In the genomic region with DNA sequence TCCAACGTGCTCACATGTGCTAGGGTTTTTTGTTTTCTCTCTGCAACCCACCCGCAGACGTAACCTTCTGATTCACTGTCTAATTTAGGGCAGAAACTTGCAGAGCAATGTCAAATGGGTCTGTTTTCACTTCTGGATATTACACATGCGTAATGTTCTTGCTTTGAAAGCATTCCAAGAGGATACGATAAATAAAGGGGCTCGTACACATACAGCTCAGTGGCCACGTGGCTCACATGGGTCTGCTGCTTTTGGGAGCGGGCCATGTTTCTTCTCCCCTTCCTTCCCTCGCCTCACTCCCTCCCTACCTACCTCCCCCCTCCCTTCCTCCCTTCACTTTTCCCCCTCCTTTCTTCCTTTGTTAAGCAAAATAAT, we compare ENCODE assay signal across 1 cellular context.
TF ChIP-seq lines count a peak whose summit lies in the region.

No MANE protein-coding gene starts in this region.

TF ChIP-seq in IMR-90, 13 proteins besides CTCF, POLR2A, EP300 and RAD21:
- TF ChIP-seq BHLHE40 (IDR thresholded peaks at IDR 0.05; ENCODE audit: low read depth, low read length) (0 out of 2 replicates have a peak, but pooled peaks have one; percentile 3), FOS (IDR thresholded peaks at IDR 0.05; ENCODE audit: low read depth, low read length) (0 out of 2 replicates have a peak, but pooled peaks have one; percentile 22), NFE2L2 (IDR thresholded peaks at IDR 0.05; ENCODE audit: low read depth, low read length) (no peak), MAFK (IDR thresholded peaks at IDR 0.05; ENCODE audit: low read depth, low read length) (no peak), RCOR1 (IDR thresholded peaks at IDR 0.05; ENCODE audit: insufficient replicate concordance, low read length) (no peak), CHD1 (IDR thresholded peaks at IDR 0.05; ENCODE audit: low read depth, low read length) (no peak), RFX5 (IDR thresholded peaks at IDR 0.05; ENCODE audit: low read depth, low read length) (no peak), SMC3 (IDR thresholded peaks at IDR 0.05; ENCODE audit: low read depth, low read length) (no peak), MXI1 (IDR thresholded peaks at IDR 0.05; ENCODE audit: borderline replicate concordance, low read depth, low read length) (peak; percentile 83), MAZ (IDR thresholded peaks at IDR 0.05; ENCODE audit: borderline replicate concordance, low read depth, low read length) (no peak), CEBPB (IDR thresholded peaks at IDR 0.05; ENCODE audit: low read depth, low read length) (0 out of 2 replicates have a peak, but pooled peaks have one; percentile 12)
- TF ChIP-seq, protein P1, sequence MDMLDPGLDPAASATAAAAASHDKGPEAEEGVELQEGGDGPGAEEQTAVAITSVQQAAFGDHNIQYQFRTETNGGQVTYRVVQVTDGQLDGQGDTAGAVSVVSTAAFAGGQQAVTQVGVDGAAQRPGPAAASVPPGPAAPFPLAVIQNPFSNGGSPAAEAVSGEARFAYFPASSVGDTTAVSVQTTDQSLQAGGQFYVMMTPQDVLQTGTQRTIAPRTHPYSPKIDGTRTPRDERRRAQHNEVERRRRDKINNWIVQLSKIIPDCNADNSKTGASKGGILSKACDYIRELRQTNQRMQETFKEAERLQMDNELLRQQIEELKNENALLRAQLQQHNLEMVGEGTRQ (IDR thresholded peaks at IDR 0.05; ENCODE audit: low read depth, low read length) = peak; percentile 85
- TF ChIP-seq, protein P2, sequence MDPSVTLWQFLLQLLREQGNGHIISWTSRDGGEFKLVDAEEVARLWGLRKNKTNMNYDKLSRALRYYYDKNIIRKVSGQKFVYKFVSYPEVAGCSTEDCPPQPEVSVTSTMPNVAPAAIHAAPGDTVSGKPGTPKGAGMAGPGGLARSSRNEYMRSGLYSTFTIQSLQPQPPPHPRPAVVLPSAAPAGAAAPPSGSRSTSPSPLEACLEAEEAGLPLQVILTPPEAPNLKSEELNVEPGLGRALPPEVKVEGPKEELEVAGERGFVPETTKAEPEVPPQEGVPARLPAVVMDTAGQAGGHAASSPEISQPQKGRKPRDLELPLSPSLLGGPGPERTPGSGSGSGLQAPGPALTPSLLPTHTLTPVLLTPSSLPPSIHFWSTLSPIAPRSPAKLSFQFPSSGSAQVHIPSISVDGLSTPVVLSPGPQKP (IDR thresholded peaks at IDR 0.05; ENCODE audit: borderline replicate concordance, low read depth, low read length) = no peak
TF ChIP-seq in IMR-90: peak in this region for 5.
